9 cellular contexts compared by ENCODE assay signal in the genomic region with DNA sequence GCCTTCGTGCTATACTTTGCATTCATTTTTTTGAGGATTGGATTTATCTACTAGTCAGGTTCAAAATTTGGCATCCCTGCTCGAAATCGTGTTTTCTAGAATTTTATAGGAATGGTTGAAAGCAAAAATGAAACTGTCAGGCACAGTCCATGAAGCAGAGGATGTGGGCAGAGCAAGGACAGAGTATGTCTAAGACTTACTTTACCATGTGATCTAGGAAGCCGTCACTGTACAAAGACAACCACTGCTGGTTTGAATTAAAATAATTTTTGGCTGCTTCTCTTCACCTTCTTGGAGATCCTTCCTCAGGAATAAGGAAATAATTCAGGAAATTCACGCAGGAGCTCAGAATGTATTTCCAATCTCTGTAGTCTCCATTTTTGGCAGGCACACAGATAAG. TPM values are rescaled to one million over a fixed set of nuclear protein-coding genes. Genes with fewer than 3 reads are reported as not detected.
DNase-seq lines count a peak whose midpoint lies in the region; ATAC-seq and TF ChIP-seq lines count a peak whose summit lies in the region.
"Had no signal": no experiment of that assay in that cellular context is flagged by ENCODE, and none has a peak within 500 bp of the region (broad histone marks: within the 10 kb centered on the region; RNA-seq: fewer than 3 reads in every experiment).

No MANE protein-coding gene starts in this region.

- H3K27me3 ChIP-seq in naive thymus-derived CD4-positive, alpha-beta T cell (ENCODE audit: control insufficient read depth in 2 of 2, insufficient read depth in 2 of 2, low read length in 2 of 2) = no peaks in the 10 kb centered on the region
- no peaks in the 10 kb centered on the region for H3K27me3 ChIP-seq in esophagus squamous epithelium
- H3K27me3 ChIP-seq in ovary = no peaks in the 10 kb centered on the region
- H3K27me3 ChIP-seq: SJSA1 had no signal

- CTCF ChIA-PET in naive thymus-derived CD4-positive, alpha-beta T cell (lab: Charles Lee) = interaction anchor here (0.7 kb wide), 1 partner anchor 115 kb away, joined by 4 read pairs; no protein-coding TSS in a partner anchor

- H3K4me3 Mint-ChIP-seq in HFFc6 (peak overlapping the region; percentile 62), T-helper 17 cell (peak overlapping the region; percentile 76)
- H3K4me3 Mint-ChIP-seq in naive thymus-derived CD4-positive, alpha-beta T cell = peak overlapping the region; percentile 57 to 89 (median 82)

- H3K27me3 Mint-ChIP-seq in HFFc6 (ENCODE audit: insufficient read depth) (no peaks in the 10 kb centered on the region; the same call in 1 of the 2 replicates), T-helper 17 cell (no peaks in the 10 kb centered on the region)
- no peaks in the 10 kb centered on the region for H3K27me3 Mint-ChIP-seq in naive thymus-derived CD4-positive, alpha-beta T cell

- WGBS in esophagus squamous epithelium, 2 donors = 30 to 51% methylated on average over 5 of the region's 5 CpGs
- 14 to 16% (median 15%) methylated on average over 5 of the region's 5 CpGs for WGBS in ovary, 3 donors

- H3K9me3 ChIP-seq in T-helper 17 cell (ENCODE audit: control insufficient read depth, low read length, poor library complexity, severe bottlenecking) = no peaks in the 10 kb centered on the region
- no peaks in the 10 kb centered on the region for H3K9me3 ChIP-seq in naive thymus-derived CD4-positive, alpha-beta T cell (ENCODE audit: control insufficient read depth in 2 of 3, low read length in 3 of 3)
- no peaks in the 10 kb centered on the region for H3K9me3 ChIP-seq in esophagus squamous epithelium
- H3K9me3 ChIP-seq in ovary = no peaks in the 10 kb centered on the region
- H3K9me3 ChIP-seq: SJSA1 had no signal

- intact Hi-C loops in naive thymus-derived CD4-positive, alpha-beta T cell (cut with micrococcal nuclease) = loop anchor here (1.0 kb wide), 3 partner anchors 11 to 31 kb away; a partner anchor contains a TSS
- intact Hi-C loops in esophagus squamous epithelium (cut with DNase I) = no loop called here
- intact Hi-C loops in ovary (cut with DNase I) = no loop called here

- H3K4me1 ChIP-seq in naive thymus-derived CD4-positive, alpha-beta T cell (ENCODE audit: control insufficient read depth in 2 of 2, insufficient read depth in 2 of 2, low read length in 2 of 2) = peaks cover 4 to 8% of the 10 kb centered on the region in 2 donors
- H3K4me1 ChIP-seq in esophagus squamous epithelium (no peaks in the 10 kb centered on the region), ovary (ENCODE audit: insufficient read depth) (no peaks in the 10 kb centered on the region)
- H3K4me1 ChIP-seq: SJSA1 had no signal

- no peaks in the 10 kb centered on the region for H3K9me3 Mint-ChIP-seq in HFFc6
- no peaks in the 10 kb centered on the region for H3K9me3 Mint-ChIP-seq in naive thymus-derived CD4-positive, alpha-beta T cell

- no peaks in the 10 kb centered on the region for H3K36me3 ChIP-seq in naive thymus-derived CD4-positive, alpha-beta T cell (ENCODE audit: control insufficient read depth in 2 of 3, insufficient read depth in 3 of 3, low read length in 3 of 3)
- H3K36me3 ChIP-seq in esophagus squamous epithelium = no peaks in the 10 kb centered on the region
- H3K36me3 ChIP-seq in ovary = no peaks in the 10 kb centered on the region
- H3K36me3 ChIP-seq: SJSA1 had no signal

- TF ChIP-seq POLR2A in esophagus squamous epithelium (IDR thresholded peaks at IDR 0.05) = no peak
- no peak for TF ChIP-seq POLR2A in ovary (IDR thresholded peaks at IDR 0.05)

- peak; percentile 92 for ATAC-seq in GM18511 (IDR thresholded peaks at IDR 0.05; ENCODE audit: unreplicated experiment)
- peak; percentile 93 for ATAC-seq in T-helper 17 cell
- ATAC-seq in naive thymus-derived CD4-positive, alpha-beta T cell = peak; percentile 89
- ATAC-seq in HG03045 (IDR thresholded peaks at IDR 0.05; ENCODE audit: unreplicated experiment) = no peak

- POLR2A ChIA-PET in naive thymus-derived CD4-positive, alpha-beta T cell (lab: Charles Lee) = interaction anchor here (0.7 to 1.9 kb wide), 5 partner anchors 9 to 118 kb away, joined by 3 to 6 read pairs (median 4); a partner anchor contains a TSS

- DNase-seq in HFFc6 = no peak
- no peak for DNase-seq in T-helper 17 cell
- DNase-seq in naive thymus-derived CD4-positive, alpha-beta T cell = peak in 7 of 9 donors; percentile 24 to 61 (median 50)
- no peak for DNase-seq in esophagus squamous epithelium (lab: John Stamatoyannopoulos, UW)
- DNase-seq in iPS-NIHi11 (ENCODE audit: low spot score) = no peak
- no peak for DNase-seq in ovary

- peak overlapping the region; percentile 2 for H3K4me3 ChIP-seq in naive thymus-derived CD4-positive, alpha-beta T cell (ENCODE audit: low read length)
- H3K4me3 ChIP-seq in esophagus squamous epithelium = peak overlapping the region in 1 of 4 donors; percentile 36
- no peak overlapping the region for H3K4me3 ChIP-seq in ovary
- H3K4me3 ChIP-seq: SJSA1 had no signal

- TF ChIP-seq CTCF in HFFc6 (IDR thresholded peaks at IDR 0.05) = no peak
- TF ChIP-seq CTCF in esophagus squamous epithelium (IDR thresholded peaks at IDR 0.05) = no peak
- TF ChIP-seq CTCF in ovary (IDR thresholded peaks at IDR 0.05) = no peak

- no peaks in the 10 kb centered on the region for H3K36me3 Mint-ChIP-seq in HFFc6 (ENCODE audit: low read depth)
- no peaks in the 10 kb centered on the region for H3K36me3 Mint-ChIP-seq in T-helper 17 cell (ENCODE audit: low read depth)
- H3K36me3 Mint-ChIP-seq in naive thymus-derived CD4-positive, alpha-beta T cell = peaks cover 0 to 2% (median 0%) of the 10 kb centered on the region in 5 donors

- peak overlapping the region; percentile 29; the same call in 1 of the 2 replicates for H3K27ac Mint-ChIP-seq in HFFc6
- peak overlapping the region; percentile 87 for H3K27ac Mint-ChIP-seq in T-helper 17 cell
- peak overlapping the region; percentile 84 to 98 (median 93) for H3K27ac Mint-ChIP-seq in naive thymus-derived CD4-positive, alpha-beta T cell

- H3K27ac ChIP-seq in naive thymus-derived CD4-positive, alpha-beta T cell (ENCODE audit: low read depth, low read length) = peak overlapping the region; percentile 75
- H3K27ac ChIP-seq in esophagus squamous epithelium = peak overlapping the region in 1 of 4 donors; percentile 49
- H3K27ac ChIP-seq in ovary = no peak overlapping the region
- H3K27ac ChIP-seq: SJSA1 had no signal

- H3K4me1 Mint-ChIP-seq in HFFc6 (ENCODE audit: low read depth) (peaks cover 14% of the 10 kb centered on the region; the same call in 1 of the 2 replicates), T-helper 17 cell (peaks cover 7% of the 10 kb centered on the region)
- H3K4me1 Mint-ChIP-seq in naive thymus-derived CD4-positive, alpha-beta T cell = peaks cover 11 to 19% (median 17%) of the 10 kb centered on the region in 7 donors

- no peak for TF ChIP-seq EP300 in ovary (IDR thresholded peaks at IDR 0.05)

RNA-seq across cellular contexts. Expression of a gene that starts 31.6 kb away (rescaled TPM):
- 10 to 100 TPM; 20.5 to 25.8 (median 22.7) TPM for total RNA-seq in HFFc6 (2021; fragmentation: NEBNext Ultra II Directional; extraction: Animal tissue kit (Norgen Biotek cat#: 25700))
- 10 to 100 TPM; 13.6 to 14.2 TPM for total RNA-seq in T-helper 17 cell
- 10 to 100 TPM; 15.1 to 17.7 (median 15.7) TPM for total RNA-seq in naive thymus-derived CD4-positive, alpha-beta T cell
- polyA plus RNA-seq in naive thymus-derived CD4-positive, alpha-beta T cell = 10 to 100 TPM; 11.5 to 13.1 TPM
- total RNA-seq in esophagus squamous epithelium = 10 to 100 TPM in 3 of 4 donors, 1 to 10 TPM in 1; 5.8 to 15.7 (median 14.6) TPM
- total RNA-seq in ovary = 10 to 100 TPM; 11.2 to 18.4 (median 14.4) TPM
- polyA plus RNA-seq in ovary = 10 to 100 TPM in 1 of 2 donors, 1 to 10 TPM in 1; 7.6 to 11.7 TPM

Comparison
In these comparisons a context has a peak if more than half of its experiments do, and no peak if none do; other contexts are left out.
1. DNase-seq: peak in naive thymus-derived CD4-positive, alpha-beta T cell (7 of 9); none in HFFc6 (single experiment), T-helper 17 cell (0 of 3), esophagus squamous epithelium (single experiment), iPS-NIHi11 (single experiment) and ovary (0 of 5).
2. H3K27ac Mint-ChIP-seq: peak in every context shown above with its lines; median percentile 93 in naive thymus-derived CD4-positive, alpha-beta T cell; 87 in T-helper 17 cell; 29 in HFFc6.
3. intact Hi-C loops: an anchor here in naive thymus-derived CD4-positive, alpha-beta T cell (1.0 kb wide); none called in esophagus squamous epithelium and ovary.
4. Peak in every context shown above with its lines, with median percentiles within 50 percentile points of each other: H3K4me3 Mint-ChIP-seq.